In genomic region chrX:140091276-140091886, GRCh38 we compare ENCODE assay signal across 9 cellular contexts.
A peak's percentile ranks its signal among the peaks of the same experiment; 100 is the strongest.
DNase-seq lines count a peak whose midpoint lies in the region; ATAC-seq, FAIRE-seq and TF ChIP-seq lines count a peak whose summit lies in the region.
"Had no signal": no experiment of that assay in that cellular context is flagged by ENCODE, and none has a peak within 500 bp of the region (broad histone marks: within the 10 kb centered on the region; RNA-seq: fewer than 3 reads in every experiment).

No MANE protein-coding gene starts in this region.

- no peak overlapping the region for H3K23ac ChIP-seq in H1 (ENCODE audit: insufficient read length)

- H3K4me1 Mint-ChIP-seq in activated B cell treated with CpG ODN at 0.5 μM for 24 hours (no peaks in the 10 kb centered on the region), naive B cell (peaks cover 0 to 3% (median 0%) of the 10 kb centered on the region in 3 donors)

- no CpG with 5 or more reads among the region's 80 CpGs for WGBS in H1 (ENCODE audit: extremely low coverage in 1 of 2, insufficient coverage in 1 of 2, insufficient read length in 1 of 2, insufficient replicate concordance in 2 of 2, low coverage in 1 of 2, low lambda C conversion rate in 2 of 2, missing lambda C conversion rate in 1 of 2), 2 experiments

- TF ChIP-seq POLR2A in H1 (IDR thresholded peaks at IDR 0.05; ENCODE audit: control extremely low read depth in 1 of 2, low read depth in 2 of 2, low read length in 2 of 2): no peak
- TF ChIP-seq POLR2A in uterus (IDR thresholded peaks at IDR 0.05): no peak

- no peak for FAIRE-seq in H1 (lab: Jason Lieb, UNC)

- peak overlapping the region; percentile 70; the same call in 1 of the 2 replicates for H2AFZ ChIP-seq in H1 (ENCODE audit: low read length)

- H3K9me3 Mint-ChIP-seq in activated B cell treated with CpG ODN at 0.5 μM for 24 hours: no peaks in the 10 kb centered on the region
- H3K9me3 Mint-ChIP-seq in naive B cell: no peaks in the 10 kb centered on the region
- H3K9me3 Mint-ChIP-seq: IgD-negative memory B cell had no signal

- CTCF ChIA-PET in GM10248 (lab: Yijun Ruan, JAX): no interaction called here
- CTCF ChIA-PET in activated B cell treated with CpG ODN at 0.5 μM for 24 hours (lab: Charles Lee): no interaction called here
- CTCF ChIA-PET in H1 (lab: Charles Lee; ENCODE audit: partially characterized antibody): interaction anchor here (0.6 to 1.5 kb wide), 8 partner anchors 10 to 555 kb away, joined by 3 to 5 read pairs (median 4); no protein-coding TSS in a partner anchor

- H4K91ac ChIP-seq in H1 (replicated peaks; ENCODE audit: insufficient read length, low read length): no peak overlapping the region

- H3K4me2 ChIP-seq in H1 (ENCODE audit: insufficient read depth in 1 of 2, low read depth in 2 of 2, low read length in 2 of 2): peak overlapping the region; percentile 63 to 68

- peak in 1 of 2 experiments; percentile 17; a peak in 1 of 4 replicates for TF ChIP-seq RAD21 in H1 (IDR thresholded peaks at IDR 0.05 in 1 of 2, conservative IDR thresholded peaks at IDR 0.05 in 1 of 2; ENCODE audit: low read depth in 2 of 2, low read length in 2 of 2)

- no peak overlapping the region for H2BK120ac ChIP-seq in H1 (replicated peaks; ENCODE audit: low read depth, low read length)

- peak; percentile 14 for DNase-seq in GM10248 (ENCODE audit: extremely low spot score)
- DNase-seq in activated B cell treated with CpG ODN at 0.5 μM for 24 hours: peak; percentile 13
- peak in 1 of 2 experiments; percentile 57 for DNase-seq in H1 (ENCODE audit: low read depth in 1 of 2, low spot score in 2 of 2)
- no peak for DNase-seq in naive B cell
- peak in 1 of 2 donors; percentile 13 for DNase-seq in uterus
- no peak for DNase-seq in OCI-M1 (lab: John Stamatoyannopoulos, UW)

- H3K27me3 Mint-ChIP-seq in activated B cell treated with CpG ODN at 0.5 μM for 24 hours: peaks cover 4% of the 10 kb centered on the region
- peaks cover 0 to 24% (median 4%) of the 10 kb centered on the region in 3 donors for H3K27me3 Mint-ChIP-seq in naive B cell

- H2AK5ac ChIP-seq in H1 (ENCODE audit: low read depth, low read length): no peak overlapping the region

- H3K4me3 Mint-ChIP-seq in activated B cell treated with CpG ODN at 0.5 μM for 24 hours: peak overlapping the region; percentile 55
- peak overlapping the region in 5 of 8 donors; percentile 37 to 76 (median 44) for H3K4me3 Mint-ChIP-seq in naive B cell

- no peak overlapping the region for H3K27ac Mint-ChIP-seq in activated B cell treated with CpG ODN at 0.5 μM for 24 hours
- no peak overlapping the region for H3K27ac Mint-ChIP-seq in naive B cell
- H3K27ac Mint-ChIP-seq: IgD-negative memory B cell had no signal

- no peak overlapping the region; a peak in 1 of 7 replicates for H3K9ac ChIP-seq in H1 (replicated peaks in 1 of 4; ENCODE audit: extremely low read depth in 1 of 4, low read depth in 3 of 4, low read length in 3 of 4)

- POLR2A ChIA-PET in GM10248 (lab: Yijun Ruan, JAX) (no interaction called here), activated B cell treated with CpG ODN at 0.5 μM for 24 hours (lab: Charles Lee) (no interaction called here), H1 (lab: Charles Lee; ENCODE audit: partially characterized antibody) (no interaction called here)

- no peaks in the 10 kb centered on the region for H3K79me2 ChIP-seq in H1 (ENCODE audit: control insufficient read depth in 1 of 2, insufficient read depth in 2 of 2, low read length in 2 of 2)

- ATAC-seq in HG02642 (IDR thresholded peaks at IDR 0.05; ENCODE audit: poor library complexity, unreplicated experiment) (peak; percentile 86), activated B cell treated with CpG ODN at 0.5 μM for 24 hours (ENCODE audit: low read depth) (peak; percentile 60), naive B cell (ENCODE audit: low read depth in 2 of 2) (peak; percentile 55 to 68), GM18520 (IDR thresholded peaks at IDR 0.05; ENCODE audit: unreplicated experiment) (no peak)

- no peaks in the 10 kb centered on the region for H3K79me1 ChIP-seq in H1 (ENCODE audit: low read depth, low read length)

- no peak overlapping the region for H3K4ac ChIP-seq in H1 (replicated peaks; ENCODE audit: insufficient read length, low read depth, low read length)

- H4K8ac ChIP-seq in H1 (ENCODE audit: extremely low read depth, insufficient read depth, low read length): no peak overlapping the region

- no peak overlapping the region for H2BK15ac ChIP-seq in H1 (ENCODE audit: low read length)

- no peak overlapping the region; the same call in 1 of the 2 replicates for H3K18ac ChIP-seq in H1 (ENCODE audit: extremely low read depth, low read length)

- no peaks in the 10 kb centered on the region for H3K36me3 Mint-ChIP-seq in activated B cell treated with CpG ODN at 0.5 μM for 24 hours (ENCODE audit: low read depth)
- no peaks in the 10 kb centered on the region for H3K36me3 Mint-ChIP-seq in naive B cell
- H3K36me3 Mint-ChIP-seq: IgD-negative memory B cell had no signal

- H2BK5ac ChIP-seq in H1 (ENCODE audit: low read depth, low read length): no peak overlapping the region

- H3K4me1 ChIP-seq in H1 (replicated peaks in 1 of 4; ENCODE audit: control insufficient read depth in 3 of 4, insufficient read depth in 4 of 4, low read length in 3 of 4) (peaks cover 0 to 18% (median 3%) of the 10 kb centered on the region in 4 experiments; a peak in 3 of 7 replicates), uterus (no peaks in the 10 kb centered on the region)

- H3K27ac ChIP-seq in H1 (ENCODE audit: low read depth, low read length) (no peak overlapping the region), uterus (no peak overlapping the region)

- no peak overlapping the region for H3K14ac ChIP-seq in H1 (ENCODE audit: insufficient read length)

- no peaks in the 10 kb centered on the region for H3K9me3 ChIP-seq in H1 (ENCODE audit: insufficient read depth in 2 of 2, low read depth in 1 of 2, low read length in 1 of 2)
- no peaks in the 10 kb centered on the region for H3K9me3 ChIP-seq in uterus

- TF ChIP-seq CTCF in GM10248 (IDR thresholded peaks at IDR 0.05; ENCODE audit: control extremely low read depth, extremely low read depth, low read depth, missing control alignments): no peak
- no peak for TF ChIP-seq CTCF in activated B cell treated with CpG ODN at 0.5 μM for 24 hours (IDR thresholded peaks at IDR 0.05)
- TF ChIP-seq CTCF in H1 (IDR thresholded peaks at IDR 0.05; ENCODE audit: control extremely low read depth in 1 of 3, insufficient read depth in 1 of 3, low read depth in 1 of 3, low read length in 3 of 3): peak in 1 of 3 experiments; percentile 8; a peak in 1 of 4 replicates
- peak in 1 of 4 experiments; percentile 13 for TF ChIP-seq CTCF in uterus (IDR thresholded peaks at IDR 0.05)

- peaks cover 6% of the 10 kb centered on the region; the same call in 1 of the 2 replicates for H3K23me2 ChIP-seq in H1 (ENCODE audit: low read depth, low read length)

- intact Hi-C loops in activated B cell treated with CpG ODN at 0.5 μM for 24 hours (cut with micrococcal nuclease): no loop called here
- intact Hi-C loops in uterus (cut with DNase I; ENCODE audit: low total_unique reads): no loop called here

- H3K56ac ChIP-seq in H1 (replicated peaks; ENCODE audit: insufficient read length, low read depth, low read length): no peak overlapping the region

- no peaks in the 10 kb centered on the region for H3K36me3 ChIP-seq in H1 (ENCODE audit: control insufficient read depth in 2 of 4, insufficient read depth in 4 of 4, low read length in 3 of 4)
- H3K36me3 ChIP-seq in uterus: no peaks in the 10 kb centered on the region

- no peak for TF ChIP-seq EP300 in H1 (IDR thresholded peaks at IDR 0.05; ENCODE audit: borderline replicate concordance in 1 of 2, low read depth in 2 of 2, low read length in 2 of 2)

- no peak overlapping the region for H4K5ac ChIP-seq in H1 (ENCODE audit: insufficient read length, low read depth, low read length)

- H3K4me3 ChIP-seq in H1 (ENCODE audit: extremely low read depth in 1 of 4, insufficient read depth in 2 of 4, low read depth in 3 of 4, low read length in 4 of 4): peak overlapping the region; percentile 33 to 58 (median 41); a peak in 7 of 8 replicates
- H3K4me3 ChIP-seq in uterus: peak overlapping the region; percentile 24 to 34

- H3K27me3 ChIP-seq in H1 (replicated peaks in 1 of 4; ENCODE audit: control insufficient read depth in 3 of 4, extremely low read depth in 1 of 4, insufficient read depth in 3 of 4, low read length in 3 of 4): peaks cover 0 to 6% (median 1%) of the 10 kb centered on the region in 4 experiments; a peak in 1 of 7 replicates
- H3K27me3 ChIP-seq in uterus: no peaks in the 10 kb centered on the region

- no peak overlapping the region for H2BK20ac ChIP-seq in H1 (ENCODE audit: low read length)

- H4K20me1 ChIP-seq in H1 (replicated peaks in 1 of 2; ENCODE audit: control insufficient read depth in 1 of 2, insufficient read depth in 2 of 2, low read length in 2 of 2): no peaks in the 10 kb centered on the region

- no peak overlapping the region for H2BK12ac ChIP-seq in H1 (ENCODE audit: low read depth, low read length)

TF ChIP-seq in H1, 55 proteins besides CTCF, POLR2A, EP300 and RAD21:
- TF ChIP-seq RFX5 (IDR thresholded peaks at IDR 0.05; ENCODE audit: borderline replicate concordance, low read depth, low read length) (no peak), KDM4A (IDR thresholded peaks at IDR 0.05; ENCODE audit: low read depth, low read length, severe bottlenecking) (peak; percentile 55)

Comparison
In these comparisons a context has a peak if more than half of its experiments do, and no peak if none do; other contexts are left out.
1. DNase-seq: peak in GM10248 (single experiment) and activated B cell treated with CpG ODN at 0.5 μM for 24 hours (single experiment); none in naive B cell (single experiment) and OCI-M1 (single experiment).